Comparison of ENCODE assay signal across 30 cellular contexts in the genomic region with DNA sequence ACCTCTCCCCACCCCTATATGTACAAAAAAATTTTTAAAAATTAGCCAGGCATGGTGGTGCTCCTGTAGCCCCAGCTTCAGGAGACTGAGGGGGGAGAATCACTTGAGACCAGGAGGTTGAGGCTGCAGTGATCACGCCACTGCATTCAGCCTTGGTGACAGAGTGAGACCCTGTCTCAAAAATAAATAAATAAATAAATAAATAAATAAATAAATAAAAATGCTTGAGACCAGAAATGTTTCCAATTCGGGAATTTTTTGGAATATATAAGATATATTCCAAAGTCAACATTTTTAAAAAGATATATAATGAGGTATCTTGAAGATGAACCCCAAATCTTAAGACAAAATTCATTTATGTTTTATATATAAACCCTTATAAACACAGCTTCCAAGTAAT. TPM values are rescaled to one million over a fixed set of nuclear protein-coding genes. Genes with fewer than 3 reads are reported as not detected.
DNase-seq lines count a peak whose midpoint lies in the region; ATAC-seq, FAIRE-seq and TF ChIP-seq lines count a peak whose summit lies in the region.
"Had no signal": no experiment of that assay in that cellular context is flagged by ENCODE, and none has a peak within 500 bp of the region (broad histone marks: within the 10 kb centered on the region; RNA-seq: fewer than 3 reads in every experiment).

No MANE protein-coding gene starts in this region.

- no peak overlapping the region for H2AFZ ChIP-seq in PC-9

- no peaks in the 10 kb centered on the region for H3K9me3 ChIP-seq in Caco-2
- H3K9me3 ChIP-seq in PC-9 (ENCODE audit: insufficient read depth, low read depth), result no peaks in the 10 kb centered on the region
- no peaks in the 10 kb centered on the region for H3K9me3 ChIP-seq in sigmoid colon
- no peaks in the 10 kb centered on the region for H3K9me3 ChIP-seq in small intestine (ENCODE audit: control insufficient read depth, low read depth)
- H3K9me3 ChIP-seq: ovary, spleen, transverse colon had no signal

- no peaks in the 10 kb centered on the region for H3K79me2 ChIP-seq in PC-9 (ENCODE audit: low read depth)

- FAIRE-seq in endometrium (lab: Jason Lieb, UNC) (peak; percentile 21), small intestine (lab: Jason Lieb, UNC) (no peak)
- FAIRE-seq: frontal cortex, G401.6 had no signal

- H3K4me2 ChIP-seq in PC-9, result peak overlapping the region; percentile 63

- H3K4me1 ChIP-seq in Caco-2 (peaks cover 54% of the 10 kb centered on the region), PC-9 (replicated peaks; ENCODE audit: insufficient read depth) (peaks cover 47% of the 10 kb centered on the region), sigmoid colon (peaks cover 0 to 47% (median 22%) of the 10 kb centered on the region in 4 donors), small intestine (ENCODE audit: control insufficient read depth in 2 of 2, insufficient read depth in 1 of 2, low read depth in 1 of 2, low read length in 1 of 2) (peaks cover 2 to 3% of the 10 kb centered on the region in 2 donors)

- H3K27me3 Mint-ChIP-seq in Caco-2 (ENCODE audit: insufficient read depth, unreplicated experiment) (no peaks in the 10 kb centered on the region), osteocyte (ENCODE audit: unreplicated experiment) (peaks cover 40% of the 10 kb centered on the region)
- H3K27me3 Mint-ChIP-seq: activated T-cell treated with anti-CD3 and anti-CD28 coated beads, Interleukin-2, amount 50 U/mL, for 24 hours; stimulated activated naive CD8-positive, alpha-beta T cell treated with anti-CD3 and anti-CD28 coated beads, Interleukin-15, amount 100 ng/mL, for 72 hours had no signal

- CTCF ChIA-PET in Caco-2 (lab: Charles Lee), result no interaction called here
- CTCF ChIA-PET in PC-9 (lab: Charles Lee), result no interaction called here

- POLR2A ChIA-PET in Caco-2 (lab: Charles Lee), result no interaction called here
- POLR2A ChIA-PET in PC-9 (lab: Charles Lee; ENCODE audit: unreplicated experiment), result interaction anchor here (0.6 kb wide), 2 partner anchors 446 to 1066 kb away, joined by 3 read pairs; no protein-coding TSS in a partner anchor

- ATAC-seq in HG02870 (IDR thresholded peaks at IDR 0.05; ENCODE audit: unreplicated experiment), result no peak
- no peak for ATAC-seq in GM19328 (IDR thresholded peaks at IDR 0.05; ENCODE audit: unreplicated experiment)
- ATAC-seq: activated naive CD8-positive, alpha-beta T cell treated with anti-CD3 and anti-CD28 coated beads, Interleukin-2, amount 50 U/mL, for 24 hours; stimulated activated naive CD8-positive, alpha-beta T cell treated with anti-CD3 and anti-CD28 coated beads, Interleukin-15, amount 100 ng/mL, for 72 hours; T-cell had no signal

- H3K27me3 ChIP-seq in Caco-2 (replicated peaks; ENCODE audit: control insufficient read depth, insufficient read depth, low read length), result no peaks in the 10 kb centered on the region
- peaks cover 22% of the 10 kb centered on the region for H3K27me3 ChIP-seq in PC-9 (ENCODE audit: insufficient read depth, low read depth)
- no peaks in the 10 kb centered on the region for H3K27me3 ChIP-seq in sigmoid colon
- H3K27me3 ChIP-seq in small intestine (ENCODE audit: control insufficient read depth in 2 of 2, insufficient read depth in 2 of 2, low read length in 2 of 2), result no peaks in the 10 kb centered on the region
- H3K27me3 ChIP-seq: ovary, transverse colon had no signal

- intact Hi-C loops in Caco-2 (cut with micrococcal nuclease; ENCODE audit: unreplicated experiment) (loop anchor here (5.0 to 10.0 kb wide), 4 partner anchors 71 to 364 kb away; no protein-coding TSS in a partner anchor), PC-9 (cut with micrococcal nuclease; ENCODE audit: unreplicated experiment) (loop anchor here (10.0 kb wide), 4 partner anchors 394 to 1094 kb away; partner anchors contain the start of gene TRIM17), sigmoid colon (cut with DNase I) (loop anchor here (5.0 to 10.0 kb wide), 5 partner anchors 71 to 426 kb away; no protein-coding TSS in a partner anchor)

- H3K9me2 ChIP-seq in PC-9 (ENCODE audit: insufficient read depth), result no peaks in the 10 kb centered on the region

- H3K4me1 Mint-ChIP-seq in Caco-2 (ENCODE audit: low read depth, unreplicated experiment), result peaks cover 40% of the 10 kb centered on the region
- peaks cover 36% of the 10 kb centered on the region for H3K4me1 Mint-ChIP-seq in osteocyte (ENCODE audit: unreplicated experiment)

- no peak for TF ChIP-seq POLR2A in sigmoid colon (IDR thresholded peaks at IDR 0.05)

- peaks cover 36% of the 10 kb centered on the region for H3F3A ChIP-seq in PC-9 (ENCODE audit: insufficient read depth, low read depth)

- no peak for DNase-seq in Caco-2
- no peak for DNase-seq in PC-9
- DNase-seq in sigmoid colon, result peak; percentile 40
- DNase-seq in small intestine, result no peak
- no peak for DNase-seq in osteocyte (ENCODE audit: extremely low spot score, unreplicated experiment)
- DNase-seq: activated B cell treated with CpG ODN at 0.5 μM for 24 hours; activated CD4-positive, alpha-beta T cell treated with anti-CD3 and anti-CD28 coated beads, Interleukin-2, amount 50 U/mL, for 1 hour; activated effector memory CD4-positive, alpha-beta T cell treated with anti-CD3 and anti-CD28 coated beads, Interleukin-2, amount 50 U/mL, for 16 hours; activated naive CD8-positive, alpha-beta T cell treated with anti-CD3 and anti-CD28 coated beads, Interleukin-2, amount 50 U/mL, for 24 hours; activated T-cell treated with anti-CD3 and anti-CD28 coated beads, Interleukin-2, amount 50 U/mL, for 24 hours; dermis blood vessel endothelial cell; DMS79; immature natural killer cell; MV-4-11; NCI-H1436; NCI-H2081; NCI-H524 treated with DMSO at 0.1 percent for 48 hours; OCI-M1; ovary; retina; spleen; stimulated activated naive CD8-positive, alpha-beta T cell treated with anti-CD3 and anti-CD28 coated beads, Interleukin-15, amount 100 ng/mL, for 72 hours; T-cell; transverse colon had no signal

- H3K4me3 ChIP-seq in Caco-2 (ENCODE audit: low read depth, low read length) (no peak overlapping the region), PC-9 (peak overlapping the region; percentile 30; the same call in 1 of the 2 replicates), sigmoid colon (no peak overlapping the region), small intestine (ENCODE audit: low read depth in 1 of 2, low read length in 2 of 2) (no peak overlapping the region)
- H3K4me3 ChIP-seq: ovary, spleen, transverse colon had no signal

- 81 to 91% methylated on average over 2 of the region's 2 CpGs for WGBS in sigmoid colon, 2 donors
- 78 to 91% (median 89%) methylated on average over 2 of the region's 2 CpGs for WGBS in small intestine, 3 donors

- H3K27ac Mint-ChIP-seq in Caco-2 (ENCODE audit: unreplicated experiment) (peak overlapping the region; percentile 60), osteocyte (ENCODE audit: unreplicated experiment) (no peak overlapping the region)
- H3K27ac Mint-ChIP-seq: activated B cell treated with CpG ODN at 0.5 μM for 24 hours; activated naive CD8-positive, alpha-beta T cell treated with anti-CD3 and anti-CD28 coated beads, Interleukin-2, amount 50 U/mL, for 24 hours; activated T-cell treated with anti-CD3 and anti-CD28 coated beads, Interleukin-2, amount 50 U/mL, for 24 hours; immature natural killer cell; stimulated activated naive CD8-positive, alpha-beta T cell treated with anti-CD3 and anti-CD28 coated beads, Interleukin-15, amount 100 ng/mL, for 72 hours; T-cell had no signal

- BruUV-seq in Caco-2 (replicated peaks; lab: Mats Ljungman, UMichigan), result no TSS peak
- BruUV-seq in PC-9 (replicated peaks; lab: Mats Ljungman, UMichigan), result no TSS peak

- H3K36me3 ChIP-seq in Caco-2 (ENCODE audit: control insufficient read depth, insufficient read depth, low read length) (no peaks in the 10 kb centered on the region), PC-9 (ENCODE audit: low read depth) (no peaks in the 10 kb centered on the region), sigmoid colon (no peaks in the 10 kb centered on the region), small intestine (ENCODE audit: control insufficient read depth in 2 of 2, insufficient read depth in 2 of 2, low read length in 2 of 2) (no peaks in the 10 kb centered on the region)
- H3K36me3 ChIP-seq: ovary, spleen, transverse colon had no signal

- H3K4me3 Mint-ChIP-seq in Caco-2 (ENCODE audit: unreplicated experiment) (no peak overlapping the region), osteocyte (ENCODE audit: unreplicated experiment) (no peak overlapping the region)
- H3K4me3 Mint-ChIP-seq: activated B cell treated with CpG ODN at 0.5 μM for 24 hours; activated naive CD8-positive, alpha-beta T cell treated with anti-CD3 and anti-CD28 coated beads, Interleukin-2, amount 50 U/mL, for 24 hours; activated T-cell treated with anti-CD3 and anti-CD28 coated beads, Interleukin-2, amount 50 U/mL, for 24 hours; central memory CD8-positive, alpha-beta T cell; immature natural killer cell; stimulated activated naive CD8-positive, alpha-beta T cell treated with anti-CD3 and anti-CD28 coated beads, Interleukin-15, amount 100 ng/mL, for 72 hours; T-cell had no signal

- H3K27ac ChIP-seq in PC-9, result peak overlapping the region; percentile 59
- no peak overlapping the region for H3K27ac ChIP-seq in sigmoid colon
- H3K27ac ChIP-seq in small intestine (ENCODE audit: low read depth in 1 of 2, low read length in 1 of 2), result no peak overlapping the region

- H3K9me3 Mint-ChIP-seq in Caco-2 (ENCODE audit: unreplicated experiment), result no peaks in the 10 kb centered on the region
- H3K9me3 Mint-ChIP-seq in osteocyte (ENCODE audit: unreplicated experiment), result no peaks in the 10 kb centered on the region
- H3K9me3 Mint-ChIP-seq: activated B cell treated with CpG ODN at 0.5 μM for 24 hours; activated naive CD8-positive, alpha-beta T cell treated with anti-CD3 and anti-CD28 coated beads, Interleukin-2, amount 50 U/mL, for 24 hours; activated T-cell treated with anti-CD3 and anti-CD28 coated beads, Interleukin-2, amount 50 U/mL, for 24 hours; central memory CD8-positive, alpha-beta T cell; immature natural killer cell; stimulated activated naive CD8-positive, alpha-beta T cell treated with anti-CD3 and anti-CD28 coated beads, Interleukin-15, amount 100 ng/mL, for 72 hours; T-cell had no signal

- H3K36me3 Mint-ChIP-seq in Caco-2 (ENCODE audit: insufficient read depth, unreplicated experiment), result no peaks in the 10 kb centered on the region
- no peaks in the 10 kb centered on the region for H3K36me3 Mint-ChIP-seq in osteocyte (ENCODE audit: unreplicated experiment)
- H3K36me3 Mint-ChIP-seq: immature natural killer cell, T-cell had no signal

- TF ChIP-seq CTCF in Caco-2 (IDR thresholded peaks at IDR 0.05; ENCODE audit: insufficient read depth in 1 of 2, low read depth in 1 of 2, low read length in 1 of 2, severe bottlenecking in 1 of 2, unreplicated experiment in 1 of 2) (no peak), PC-9 (conservative IDR thresholded peaks at IDR 0.05) (no peak), sigmoid colon (IDR thresholded peaks at IDR 0.05) (no peak), osteocyte (IDR thresholded peaks at IDR 0.05) (no peak)

- no peaks in the 10 kb centered on the region; the same call in 1 of the 2 replicates for H4K20me1 ChIP-seq in PC-9 (ENCODE audit: insufficient read depth)

- no peak for TF ChIP-seq EP300 in sigmoid colon (IDR thresholded peaks at IDR 0.05)

RNA-seq across cellular contexts. Expression of gene RAB4A, which starts 42.4 kb away (rescaled TPM):
- total RNA-seq in Caco-2 (2022), result 98.9 and 111 TPM in 2 replicates
- total RNA-seq in PC-9 (2021), result 29.0 and 33.7 TPM in 2 replicates
- total RNA-seq in sigmoid colon, result 10 to 100 TPM; 41.8 to 54.2 (median 50.6) TPM
- polyA plus RNA-seq in sigmoid colon, result 10 to 100 TPM; 35.8 to 83.7 (median 54.7) TPM
- 10 to 100 TPM; 30.0 to 37.6 (median 31.9) TPM for polyA plus RNA-seq in small intestine
- total RNA-seq in osteocyte, result 51.9 and 53.1 TPM in 2 replicates
